In the genomic region with DNA sequence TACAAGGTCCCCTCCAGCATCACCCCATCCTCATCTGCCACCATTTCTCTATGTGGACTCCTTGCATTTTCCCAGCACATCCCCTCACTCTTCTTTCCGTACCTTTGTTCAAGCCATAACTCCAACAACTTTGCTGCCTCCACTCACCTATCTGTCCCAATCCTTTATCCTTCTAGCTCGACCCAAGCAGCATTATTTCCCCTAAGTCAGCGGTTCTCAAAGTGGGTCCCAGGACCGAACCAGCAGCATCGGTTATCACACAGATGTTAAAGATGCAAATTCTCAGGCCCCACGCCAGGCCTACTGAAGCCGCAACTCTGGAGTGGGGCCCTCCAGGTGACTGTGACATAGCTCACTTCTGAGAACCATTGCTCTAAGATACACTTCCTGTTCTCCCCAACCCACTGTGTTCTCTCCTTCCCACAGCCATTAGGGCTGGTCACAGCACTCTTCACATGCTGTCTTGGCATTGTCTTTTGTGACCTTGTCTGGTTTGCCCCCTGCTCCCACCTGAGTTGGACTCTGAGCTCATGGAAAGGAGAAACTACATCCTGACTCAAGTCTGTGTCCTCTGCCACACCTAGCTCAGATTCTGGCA, we compare ENCODE assay signal across 11 cellular contexts. TPM values are rescaled to one million over a fixed set of nuclear protein-coding genes. Genes with fewer than 3 reads are reported as not detected.
A peak's percentile ranks its signal among the peaks of the same experiment; 100 is the strongest.
DNase-seq lines count a peak whose midpoint lies in the region; TF ChIP-seq lines count a peak whose summit lies in the region.
"Had no signal": no experiment of that assay in that cellular context is flagged by ENCODE, and none has a peak within 500 bp of the region (broad histone marks: within the 10 kb centered on the region; RNA-seq: fewer than 3 reads in every experiment).

No MANE protein-coding gene starts in this region.

- H3K23ac ChIP-seq in neuronal stem cell (ENCODE audit: low read depth, low read length, poor library complexity) = no peak overlapping the region

- H3K79me1 ChIP-seq in neuronal stem cell (ENCODE audit: low read depth, low read length) = no peaks in the 10 kb centered on the region

- H3K27ac Mint-ChIP-seq in activated T-helper 1 cell treated with anti-CD3 and anti-CD28 coated beads, Interleukin-12 subunit alpha, Interleukin-12 subunit beta, Interleukin-2, Interleukin-4 antibody, amounts not matched to agents 30 ng/mL and 10 ng/mL and 1 ng/mL, durations not matched to agents 14 hours and 24 hours and 36 hours = peak overlapping the region; percentile 57

- no peak overlapping the region for H3K14ac ChIP-seq in neuronal stem cell (ENCODE audit: low read length)

- H2BK12ac ChIP-seq in neuronal stem cell (ENCODE audit: low read length) = no peak overlapping the region

- in situ Hi-C loops in GM23248 (cut with MboI) = no loop called here

- H3K27ac ChIP-seq in GM23248 (peak overlapping the region; percentile 74; the same call in 1 of the 2 replicates), neuronal stem cell (replicated peaks; ENCODE audit: low read length) (no peak overlapping the region)
- H3K27ac ChIP-seq: RWPE1 had no signal

- no peaks in the 10 kb centered on the region for H3K9me3 Mint-ChIP-seq in activated T-helper 1 cell treated with anti-CD3 and anti-CD28 coated beads, Interleukin-12 subunit alpha, Interleukin-12 subunit beta, Interleukin-2, Interleukin-4 antibody, amounts not matched to agents 30 ng/mL and 10 ng/mL and 1 ng/mL, durations not matched to agents 14 hours and 24 hours and 36 hours

- WGBS in GM23248 (ENCODE audit: low coverage in 1 of 2, low lambda C conversion rate in 2 of 2, missing lambda C conversion rate in 2 of 2), 2 experiments = 95 to 100% methylated on average over 7 of the region's 7 CpGs
- WGBS in neuronal stem cell (ENCODE audit: extremely low coverage in 2 of 2, insufficient read length in 2 of 2, insufficient replicate concordance in 1 of 2), 2 donors = no CpG with 5 or more reads among the region's 7 CpGs

- H3K4me1 Mint-ChIP-seq in activated T-helper 1 cell treated with anti-CD3 and anti-CD28 coated beads, Interleukin-12 subunit alpha, Interleukin-12 subunit beta, Interleukin-2, Interleukin-4 antibody, amounts not matched to agents 30 ng/mL and 10 ng/mL and 1 ng/mL, durations not matched to agents 14 hours and 24 hours and 36 hours (ENCODE audit: low read depth) = peaks cover 39% of the 10 kb centered on the region

- TF ChIP-seq CTCF in GM12865 (IDR thresholded peaks at IDR 0.05; ENCODE audit: insufficient read depth, low read depth, low read length, missing control alignments) = no peak

- DNase-seq in GM12865 (ENCODE audit: low read depth) (peak; percentile 29), GM23248 (peak; percentile 13), neuronal stem cell (ENCODE audit: low spot score) (no peak), mucosa of gallbladder (ENCODE audit: low spot score) (no peak), OCI-M2 (lab: John Stamatoyannopoulos, UW; ENCODE audit: unreplicated experiment) (no peak), NCI-H2196 treated with DMSO at 0.1 percent for 48 hours (lab: John Stamatoyannopoulos, UW; ENCODE audit: unreplicated experiment) (no peak)
- no peak for DNase-seq in activated T-helper 1 cell treated with anti-CD3 and anti-CD28 coated beads, Interleukin-12 subunit alpha, Interleukin-12 subunit beta, Interleukin-2, Interleukin-4 antibody, amounts not matched to agents 30 ng/mL and 10 ng/mL and 1 ng/mL, durations not matched to agents 14 hours and 24 hours and 36 hours (ENCODE audit: low spot score)
- DNase-seq: head of caudate nucleus, KG1, left ventricle myocardium inferior had no signal

- H4K8ac ChIP-seq in neuronal stem cell (ENCODE audit: low read depth, low read length) = no peak overlapping the region

- H4K20me1 ChIP-seq in GM23248 (ENCODE audit: insufficient read depth) = no peaks in the 10 kb centered on the region

- H3K4me3 ChIP-seq in GM12865 (ENCODE audit: low read depth, low read length) (no peak overlapping the region), GM23248 (no peak overlapping the region), neuronal stem cell (ENCODE audit: low read length in 2 of 2) (no peak overlapping the region)
- H3K4me3 ChIP-seq: left ventricle myocardium inferior had no signal

- H3K4me3 Mint-ChIP-seq in activated T-helper 1 cell treated with anti-CD3 and anti-CD28 coated beads, Interleukin-12 subunit alpha, Interleukin-12 subunit beta, Interleukin-2, Interleukin-4 antibody, amounts not matched to agents 30 ng/mL and 10 ng/mL and 1 ng/mL, durations not matched to agents 14 hours and 24 hours and 36 hours = peak overlapping the region; percentile 31

- H3K9ac ChIP-seq in GM23248 = no peak overlapping the region
- no peak overlapping the region for H3K9ac ChIP-seq in neuronal stem cell (ENCODE audit: low read depth, low read length, poor library complexity)

- peaks cover 13% of the 10 kb centered on the region for H3K36me3 ChIP-seq in GM23248 (ENCODE audit: low read depth)
- peaks cover 6 to 60% of the 10 kb centered on the region in 2 donors for H3K36me3 ChIP-seq in neuronal stem cell (replicated peaks in 1 of 2; ENCODE audit: control insufficient read depth in 2 of 2, insufficient read depth in 2 of 2, low read length in 2 of 2)

- H3K36me3 Mint-ChIP-seq in activated T-helper 1 cell treated with anti-CD3 and anti-CD28 coated beads, Interleukin-12 subunit alpha, Interleukin-12 subunit beta, Interleukin-2, Interleukin-4 antibody, amounts not matched to agents 30 ng/mL and 10 ng/mL and 1 ng/mL, durations not matched to agents 14 hours and 24 hours and 36 hours (ENCODE audit: low read depth) = peaks cover 64% of the 10 kb centered on the region

- H3K9me3 ChIP-seq in GM23248 (ENCODE audit: low read depth) (no peaks in the 10 kb centered on the region), neuronal stem cell (replicated peaks in 1 of 2; ENCODE audit: control insufficient read depth in 2 of 2, insufficient read depth in 1 of 2, low read depth in 1 of 2, low read length in 2 of 2) (no peaks in the 10 kb centered on the region)
- H3K9me3 ChIP-seq: left ventricle myocardium inferior had no signal

- intact Hi-C loops in activated T-helper 1 cell treated with anti-CD3 and anti-CD28 coated beads, Interleukin-12 subunit alpha, Interleukin-12 subunit beta, Interleukin-2, Interleukin-4 antibody, amounts not matched to agents 30 ng/mL and 10 ng/mL and 1 ng/mL, durations not matched to agents 14 hours and 24 hours and 36 hours (cut with micrococcal nuclease) = loop anchor here (2.0 kb wide), 1 partner anchor 43 kb away; no protein-coding TSS in a partner anchor

- peaks cover 44% of the 10 kb centered on the region for H3K4me1 ChIP-seq in GM23248 (ENCODE audit: insufficient read depth)
- H3K4me1 ChIP-seq in neuronal stem cell (ENCODE audit: control insufficient read depth in 2 of 2, insufficient read depth in 1 of 2, low read depth in 1 of 2, low read length in 2 of 2) = peaks cover 8 to 12% of the 10 kb centered on the region in 2 donors

- no peak overlapping the region for H3K4ac ChIP-seq in neuronal stem cell (ENCODE audit: low read length)

- no peak overlapping the region for H3K18ac ChIP-seq in neuronal stem cell (ENCODE audit: low read length)

- H3K4me2 ChIP-seq in GM23248 (ENCODE audit: unreplicated experiment) (no peak overlapping the region), neuronal stem cell (ENCODE audit: insufficient read depth, low read length, poor library complexity, severe bottlenecking) (no peak overlapping the region)

- peak overlapping the region; percentile 12 for H4K91ac ChIP-seq in neuronal stem cell (ENCODE audit: low read depth, low read length, poor library complexity)

- no peak overlapping the region for H2BK120ac ChIP-seq in neuronal stem cell (ENCODE audit: low read depth, low read length)

- no peaks in the 10 kb centered on the region for H3K79me2 ChIP-seq in GM23248 (ENCODE audit: insufficient read depth)

- no peaks in the 10 kb centered on the region for H3K9me2 ChIP-seq in GM23248 (ENCODE audit: insufficient read depth)

- no peaks in the 10 kb centered on the region for H3K27me3 ChIP-seq in GM23248 (replicated peaks; ENCODE audit: insufficient read depth)
- H3K27me3 ChIP-seq in neuronal stem cell (ENCODE audit: control insufficient read depth in 3 of 3, insufficient read depth in 3 of 3, low read depth in 1 of 3, low read length in 3 of 3) = no peaks in the 10 kb centered on the region

- H3F3A ChIP-seq in GM23248 (ENCODE audit: insufficient read depth) = peaks cover 82% of the 10 kb centered on the region

- no peak overlapping the region for H2AK5ac ChIP-seq in neuronal stem cell (ENCODE audit: low read depth, low read length)

- H2AFZ ChIP-seq in GM23248 = no peak overlapping the region
- no peak overlapping the region for H2AFZ ChIP-seq in neuronal stem cell (ENCODE audit: low read length)

- H2BK15ac ChIP-seq in neuronal stem cell (ENCODE audit: low read length) = no peak overlapping the region

- no peaks in the 10 kb centered on the region for H3K27me3 Mint-ChIP-seq in activated T-helper 1 cell treated with anti-CD3 and anti-CD28 coated beads, Interleukin-12 subunit alpha, Interleukin-12 subunit beta, Interleukin-2, Interleukin-4 antibody, amounts not matched to agents 30 ng/mL and 10 ng/mL and 1 ng/mL, durations not matched to agents 14 hours and 24 hours and 36 hours (ENCODE audit: insufficient read depth)

- H2BK5ac ChIP-seq in neuronal stem cell (ENCODE audit: low read length) = no peak overlapping the region

RNA-seq across cellular contexts. Expression of gene AAGAB, which starts 56.2 kb away (rescaled TPM):
- total RNA-seq in GM23248 (2014; rRNA removed; shearing (Covaris generic)) = 40.9 and 52.4 TPM in 2 replicates
- polyA plus RNA-seq in GM23248 (2016; fragmentation: Nextera tagmentation; extraction: Ambion mirVana) = 43.3 and 44.1 TPM in 2 replicates
- total RNA-seq in activated T-helper 1 cell treated with anti-CD3 and anti-CD28 coated beads, Interleukin-12 subunit alpha, Interleukin-12 subunit beta, Interleukin-2, Interleukin-4 antibody, amounts not matched to agents 30 ng/mL and 10 ng/mL and 1 ng/mL, durations not matched to agents 14 hours and 24 hours and 36 hours = 41.7 and 44.0 TPM in 2 replicates
- 31.9 TPM for polyA plus RNA-seq in neuronal stem cell (2013, experiment 1 of 2)
- 31.5 TPM for polyA plus RNA-seq in neuronal stem cell (2013, experiment 2 of 2)
- total RNA-seq in mucosa of gallbladder = 39.6 TPM

RNA-seq across cellular contexts. Expression of gene IQCH, which starts 56.3 kb away (rescaled TPM):
- total RNA-seq in GM23248 (2014; rRNA removed; shearing (Covaris generic)) = 1.8 and 4.1 TPM in 2 replicates
- 1.8 and 2.1 TPM in 2 replicates for polyA plus RNA-seq in GM23248 (2016; fragmentation: Nextera tagmentation; extraction: Ambion mirVana)
- 0.88 and 1.2 TPM in 2 replicates for total RNA-seq in activated T-helper 1 cell treated with anti-CD3 and anti-CD28 coated beads, Interleukin-12 subunit alpha, Interleukin-12 subunit beta, Interleukin-2, Interleukin-4 antibody, amounts not matched to agents 30 ng/mL and 10 ng/mL and 1 ng/mL, durations not matched to agents 14 hours and 24 hours and 36 hours
- 3.7 TPM for polyA plus RNA-seq in neuronal stem cell (2013, experiment 1 of 2)
- polyA plus RNA-seq in neuronal stem cell (2013, experiment 2 of 2) = 3.5 TPM
- total RNA-seq in mucosa of gallbladder = 2.1 TPM

Comparison
In these comparisons a context has a peak if more than half of its experiments do, and no peak if none do; other contexts are left out.
1. DNase-seq: peak in GM12865 (single experiment) and GM23248 (single experiment); none in activated T-helper 1 cell treated with anti-CD3 and anti-CD28 coated beads, Interleukin-12 subunit alpha, Interleukin-12 subunit beta, Interleukin-2, Interleukin-4 antibody, amounts not matched to agents 30 ng/mL and 10 ng/mL and 1 ng/mL, durations not matched to agents 14 hours and 24 hours and 36 hours (single experiment), neuronal stem cell (single experiment), mucosa of gallbladder (single experiment), OCI-M2 (single experiment) and NCI-H2196 treated with DMSO at 0.1 percent for 48 hours (single experiment).